In genomic region chr3:52245322-52246263, GRCh38 we compare ENCODE assay signal across 8 cellular contexts.
DNase-seq lines count a peak whose midpoint lies in the region; ATAC-seq and TF ChIP-seq lines count a peak whose summit lies in the region.

Gene PPM1M, plus strand, starts transcription at chr3:52245759. Its CDS starts 66 bp downstream, at chr3:52245825.

- DNase-seq in D341Med (ENCODE audit: low spot score) (peak; percentile 77), choroid plexus epithelial cell (ENCODE audit: low read depth) (peak; percentile 50), kidney tubule cell (ENCODE audit: low spot score) (peak; percentile 40), amniotic stem cell (lab: John Stamatoyannopoulos, UW) (no peak)
- peak; percentile 35 for DNase-seq in stimulated activated CD4-positive, alpha-beta T cell treated with anti-CD3 and anti-CD28 coated beads, Interleukin-2, amount 100 ng/mL, for 4 hours (ENCODE audit: low read depth)

- peak within 1 kb of the TSS; percentile 65 for H3K4me3 ChIP-seq in choroid plexus epithelial cell (ENCODE audit: low read depth, low read length)

- ATAC-seq in HG02759 (IDR thresholded peaks at IDR 0.05; ENCODE audit: unreplicated experiment) (peak; percentile 33), HG02571 (IDR thresholded peaks at IDR 0.05; ENCODE audit: unreplicated experiment) (no peak)

- TF ChIP-seq CTCF in VCaP (conservative IDR thresholded peaks at IDR 0.05), result no peak
- TF ChIP-seq CTCF in choroid plexus epithelial cell (conservative IDR thresholded peaks at IDR 0.05; ENCODE audit: low read depth, low read length), result no peak

- peak within 1 kb of the TSS; percentile 83 for H3K27ac ChIP-seq in VCaP
